In genomic region chr2:182763311-182763912, GRCh38 we compare ENCODE assay signal across 1 cellular context.
TF ChIP-seq lines count a peak whose summit lies in the region.

No MANE protein-coding gene starts in this region.

TF ChIP-seq in H1, 55 proteins besides CTCF, POLR2A, EP300 and RAD21 (continued from another document):
- no peak for TF ChIP-seq CBX8 (IDR thresholded peaks at IDR 0.05; ENCODE audit: borderline replicate concordance, low read depth, low read length)
TF ChIP-seq in H1: peak in this region for 0.
